15 cellular contexts compared by ENCODE assay signal in genomic region chr19:5929646-5930045, GRCh38. TPM values are rescaled to one million over a fixed set of nuclear protein-coding genes. Genes with fewer than 3 reads are reported as not detected.
DNase-seq lines count a peak whose midpoint lies in the region; ATAC-seq and TF ChIP-seq lines count a peak whose summit lies in the region.
"Had no signal": no experiment of that assay in that cellular context is flagged by ENCODE, and none has a peak within 500 bp of the region (broad histone marks: within the 10 kb centered on the region; RNA-seq: fewer than 3 reads in every experiment).

No MANE protein-coding gene starts in this region.

- no peak for TF ChIP-seq CTCF in GM23338 (conservative IDR thresholded peaks at IDR 0.05; ENCODE audit: low read depth in 2 of 2)
- TF ChIP-seq CTCF in WTC11 (IDR thresholded peaks at IDR 0.05) = no peak

- H3K4me3 ChIP-seq in GM23338 (no peak overlapping the region), skeletal muscle tissue (ENCODE audit: low read length in 3 of 3) (no peak overlapping the region)

- POLR2A ChIA-PET in WTC11 (lab: Charles Lee) = no interaction called here

- no peaks in the 10 kb centered on the region for H3K9me3 ChIP-seq in skeletal muscle tissue (ENCODE audit: control insufficient read depth in 3 of 3, low read length in 3 of 3)

- no peak overlapping the region for H2AFZ ChIP-seq in GM23338

- no peak overlapping the region for H3K27ac Mint-ChIP-seq in GM23338
- no peak overlapping the region for H3K27ac Mint-ChIP-seq in WTC11
- H3K27ac Mint-ChIP-seq: CD4-positive, alpha-beta T cell had no signal

- H3K27me3 ChIP-seq in GM23338 (ENCODE audit: insufficient read depth) = no peaks in the 10 kb centered on the region
- no peaks in the 10 kb centered on the region for H3K27me3 ChIP-seq in skeletal muscle tissue (ENCODE audit: control insufficient read depth in 3 of 3, insufficient read depth in 3 of 3, low read length in 3 of 3)

- no peak overlapping the region for H3K4me2 ChIP-seq in GM23338

- no peaks in the 10 kb centered on the region for H3K4me1 Mint-ChIP-seq in GM23338
- H3K4me1 Mint-ChIP-seq in WTC11 = peaks cover 4% of the 10 kb centered on the region; the same call in 1 of the 2 replicates

- H3F3A ChIP-seq in GM23338 (replicated peaks; ENCODE audit: low read depth) = 0 out of 2 replicates have a peak, but pooled peaks cover 3% of the 10 kb centered on the region

- H3K27ac ChIP-seq in GM23338 (ENCODE audit: low read depth) (no peak overlapping the region), skeletal muscle tissue (ENCODE audit: low read depth, low read length) (peak overlapping the region; percentile 13)

- no peaks in the 10 kb centered on the region for H3K9me2 ChIP-seq in GM23338 (ENCODE audit: insufficient read depth)

- CTCF ChIA-PET in WTC11 (lab: Charles Lee) = interaction anchor here (1.0 kb wide), 1 partner anchor 38 kb away, joined by 6 read pairs; no protein-coding TSS in a partner anchor

- H3K36me3 ChIP-seq in GM23338 (ENCODE audit: insufficient read depth) = 0 out of 2 replicates have a peak, but pooled peaks cover 18% of the 10 kb centered on the region
- H3K36me3 ChIP-seq in skeletal muscle tissue (ENCODE audit: control insufficient read depth in 3 of 3, insufficient read depth in 3 of 3, low read length in 3 of 3) = peaks cover 66 to 76% (median 69%) of the 10 kb centered on the region in 3 donors

- H3K9me3 Mint-ChIP-seq in GM23338 (no peaks in the 10 kb centered on the region), WTC11 (no peaks in the 10 kb centered on the region)
- H3K9me3 Mint-ChIP-seq: CD4-positive, alpha-beta T cell had no signal

- peaks cover 7% of the 10 kb centered on the region; the same call in 1 of the 2 replicates for H4K20me1 ChIP-seq in GM23338 (replicated peaks; ENCODE audit: insufficient read depth)

- ATAC-seq in GM23338 = peak; percentile 78
- peak; percentile 82 for ATAC-seq in WTC11
- peak; percentile 70 for ATAC-seq in left colon
- no peak for ATAC-seq in GM21390 (IDR thresholded peaks at IDR 0.05; ENCODE audit: unreplicated experiment)
- no peak for ATAC-seq in GM21619 (IDR thresholded peaks at IDR 0.05; ENCODE audit: unreplicated experiment)

- intact Hi-C loops in left colon (cut with DNase I, micrococcal nuclease) = no loop called here

- H3K79me2 ChIP-seq in GM23338 (replicated peaks; ENCODE audit: insufficient read depth) = peaks cover 4% of the 10 kb centered on the region; the same call in 1 of the 2 replicates

- H3K4me1 ChIP-seq in GM23338 (ENCODE audit: insufficient read depth) (no peaks in the 10 kb centered on the region), skeletal muscle tissue (ENCODE audit: control insufficient read depth in 3 of 3, insufficient read depth in 3 of 3, low read length in 3 of 3) (peaks cover 26 to 32% (median 28%) of the 10 kb centered on the region in 3 donors)

- H3K27me3 Mint-ChIP-seq in GM23338 (ENCODE audit: insufficient read depth, low read depth, poor library complexity) = peaks cover 9% of the 10 kb centered on the region
- no peaks in the 10 kb centered on the region for H3K27me3 Mint-ChIP-seq in WTC11 (ENCODE audit: low read depth)
- H3K27me3 Mint-ChIP-seq: CD4-positive, alpha-beta T cell had no signal

- peaks cover 69% of the 10 kb centered on the region for H3K36me3 Mint-ChIP-seq in GM23338 (ENCODE audit: low read depth)
- peaks cover 37% of the 10 kb centered on the region for H3K36me3 Mint-ChIP-seq in WTC11

- no peak for DNase-seq in GM23338 (ENCODE audit: low spot score)
- no peak for DNase-seq in WTC11 (ENCODE audit: low spot score)
- peak in 1 of 2 donors; percentile 36 for DNase-seq in left colon
- DNase-seq in hepatic stellate cell (ENCODE audit: low spot score) = no peak
- DNase-seq: Calu3; CD4-positive, alpha-beta T cell; DMS53; HCEC 1CT; NCI-H187 treated with DMSO at 0.1 percent for 48 hours; NCI-H2171; NCI-H82 had no signal

- H3K4me3 Mint-ChIP-seq in GM23338 = no peak overlapping the region
- H3K4me3 Mint-ChIP-seq in WTC11 = no peak overlapping the region
- H3K4me3 Mint-ChIP-seq: CD4-positive, alpha-beta T cell had no signal

- H3K9ac ChIP-seq in skeletal muscle tissue (ENCODE audit: low read depth in 1 of 3, low read length in 3 of 3) = no peak overlapping the region

TF ChIP-seq in WTC11, 78 proteins besides CTCF, POLR2A, EP300 and RAD21:
- no peak for TF ChIP-seq MLX (CRISPR knock-in tag; IDR thresholded peaks at IDR 0.05)
- TF ChIP-seq IRF2 (CRISPR knock-in tag; IDR thresholded peaks at IDR 0.05; ENCODE audit: borderline replicate concordance, low read depth) = no peak
- TF ChIP-seq SMAD3 (CRISPR knock-in tag; IDR thresholded peaks at IDR 0.05; ENCODE audit: borderline replicate concordance) = no peak
- no peak for TF ChIP-seq TEAD1 (CRISPR knock-in tag; IDR thresholded peaks at IDR 0.05)
- TF ChIP-seq FOXJ3 (CRISPR knock-in tag; IDR thresholded peaks at IDR 0.05; ENCODE audit: borderline replicate concordance) = no peak
- no peak for TF ChIP-seq MAX (CRISPR knock-in tag; IDR thresholded peaks at IDR 0.05)

RNA-seq across cellular contexts. Expression of gene CAPS, which starts 15.6 kb away (rescaled TPM):
- total RNA-seq in GM23338 (2014; rRNA removed; shearing (Covaris generic)) = 0.74 and 3.2 TPM in 2 replicates
- 1.5 and 2.5 TPM in 2 replicates for polyA plus RNA-seq in GM23338 (2016; fragmentation: Nextera tagmentation; extraction: Ambion mirVana)
- total RNA-seq in WTC11 (2021) (4.6 to 5.8 TPM (median 5.3 TPM) in 3 replicates), left colon (10 to 100 TPM; 14.3 to 18.6 TPM), skeletal muscle tissue (1.6 TPM)

RNA-seq across cellular contexts. Expression of gene VMAC, which starts 25.0 kb away (rescaled TPM):
- 3.2 and 3.7 TPM in 2 replicates for total RNA-seq in GM23338 (2014; rRNA removed; shearing (Covaris generic))
- polyA plus RNA-seq in GM23338 (2016; fragmentation: Nextera tagmentation; extraction: Ambion mirVana) = 0.79 and 0.89 TPM in 2 replicates
- total RNA-seq in WTC11 (2021) (2.5 to 3.3 TPM (median 3.3 TPM) in 3 replicates), left colon (1 to 10 TPM; 6.0 to 6.3 TPM), skeletal muscle tissue (3.7 TPM)

RNA-seq across cellular contexts. Expression of gene NDUFA11, which starts 26.1 kb away (rescaled TPM):
- total RNA-seq in GM23338 (2014; rRNA removed; shearing (Covaris generic)) = 171 and 187 TPM in 2 replicates
- 523 and 558 TPM in 2 replicates for polyA plus RNA-seq in GM23338 (2016; fragmentation: Nextera tagmentation; extraction: Ambion mirVana)
- total RNA-seq in WTC11 (2021) (260 to 261 TPM (median 260 TPM) in 3 replicates), left colon (100 to 1,000 TPM; 175 to 187 TPM), skeletal muscle tissue (202 TPM)

RNA-seq across cellular contexts. Expression of gene RANBP3, which starts 48.3 kb away (rescaled TPM):
- 98.3 and 105 TPM in 2 replicates for total RNA-seq in GM23338 (2014; rRNA removed; shearing (Covaris generic))
- 40.2 and 41.2 TPM in 2 replicates for polyA plus RNA-seq in GM23338 (2016; fragmentation: Nextera tagmentation; extraction: Ambion mirVana)
- total RNA-seq in WTC11 (2021) (74.5 to 76.3 TPM (median 75.6 TPM) in 3 replicates), left colon (10 to 100 TPM; 44.2 to 50.3 TPM), skeletal muscle tissue (26.6 TPM)

RNA-seq across cellular contexts. Expression of gene FUT5, which starts 59.3 kb away (rescaled TPM):
- not detected in 2 replicates for total RNA-seq in GM23338 (2014; rRNA removed; shearing (Covaris generic))
- polyA plus RNA-seq in GM23338 (2016; fragmentation: Nextera tagmentation; extraction: Ambion mirVana) = 0.10 TPM in 1 of 2 replicates, not detected in the other
- total RNA-seq in WTC11 (2021) = 0.16 to 0.23 TPM (median 0.17 TPM) in 3 replicates
- total RNA-seq in left colon = not detected
- total RNA-seq in skeletal muscle tissue = not detected
- total RNA-seq: Calu3, NCI-H460 had no signal

Comparison
In these comparisons a context has a peak if more than half of its experiments do, and no peak if none do; other contexts are left out.
1. ATAC-seq: peak in GM23338 (single experiment), WTC11 (single experiment) and left colon (single experiment); none in GM21390 (single experiment) and GM21619 (single experiment).